Comparison of ENCODE assay signal across 2 cellular contexts in the genomic region with DNA sequence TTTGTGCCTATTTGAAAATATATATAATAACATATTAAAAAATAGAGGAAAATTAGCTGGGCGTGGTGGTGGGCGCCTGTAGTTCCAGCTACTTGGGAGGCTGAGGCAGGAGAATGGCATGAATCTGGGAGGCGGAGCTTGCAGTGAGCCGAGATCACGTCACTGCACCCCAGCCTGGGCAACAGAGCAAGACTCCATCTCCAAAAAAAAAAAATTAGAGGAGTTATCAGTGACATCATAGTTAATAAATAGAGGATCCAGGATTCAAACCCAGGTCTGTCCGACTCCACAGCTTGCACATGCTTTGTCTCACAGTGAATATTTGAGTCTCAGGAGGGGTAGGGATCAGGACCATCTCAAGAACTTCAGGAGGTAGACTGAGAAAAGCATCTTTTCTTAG. TPM values are rescaled to one million over a fixed set of nuclear protein-coding genes. Genes with fewer than 3 reads are reported as not detected.
"Had no signal": no experiment of that assay in that cellular context is flagged by ENCODE, and none has a peak within 500 bp of the region (broad histone marks: within the 10 kb centered on the region; RNA-seq: fewer than 3 reads in every experiment).

No MANE protein-coding gene starts in this region.

RNA-seq across cellular contexts. Expression of a gene that starts 22.2 kb away (rescaled TPM):
- polyA plus RNA-seq: IgD-negative memory B cell, IMR-90 had no signal
